Comparison of ENCODE assay signal across 8 cellular contexts in the genomic region with DNA sequence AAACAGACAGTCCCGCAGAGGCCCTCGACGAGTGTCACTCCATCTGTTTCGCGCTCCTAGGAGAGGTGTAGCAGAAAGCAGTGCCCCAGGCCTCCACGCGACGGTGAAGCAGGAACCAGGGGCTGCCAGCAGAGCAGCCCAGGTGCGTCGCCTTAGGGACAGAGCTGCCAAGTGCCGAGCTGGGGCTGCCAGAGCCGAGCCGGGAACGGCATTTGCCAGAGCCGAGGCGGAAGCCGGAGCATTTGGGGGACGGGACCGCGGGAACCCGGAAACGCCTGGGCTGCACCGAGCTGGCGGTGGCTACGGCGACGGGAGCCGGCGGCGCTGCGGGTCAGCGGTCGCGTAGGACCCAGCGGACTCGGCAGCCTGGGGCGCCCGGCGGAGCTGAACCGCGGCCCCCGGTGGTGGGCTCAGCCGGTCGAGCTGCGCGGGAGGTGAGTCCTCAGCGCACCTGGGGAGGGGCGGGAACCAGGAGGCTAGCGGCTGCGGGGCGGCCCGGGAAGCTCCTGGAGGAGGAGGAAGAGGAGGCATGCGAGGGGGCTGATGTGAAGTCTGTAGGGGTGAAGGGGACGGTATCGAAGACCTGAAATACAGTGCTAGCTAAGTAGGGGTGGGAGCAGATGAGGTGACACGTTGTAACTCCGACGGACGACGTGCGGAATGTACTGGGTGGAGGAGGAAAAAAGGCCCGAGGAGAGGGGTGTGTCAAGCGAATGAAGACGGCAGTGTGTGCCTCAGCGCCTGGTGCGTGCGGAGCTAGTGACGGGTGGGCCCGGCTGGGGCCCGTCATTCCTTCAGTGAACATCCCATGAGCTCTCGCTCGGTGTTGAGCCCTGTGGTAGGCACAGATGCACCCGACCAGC. TPM values are rescaled to one million over a fixed set of nuclear protein-coding genes. Genes with fewer than 3 reads are reported as not detected.
DNase-seq lines count a peak whose midpoint lies in the region; ATAC-seq and TF ChIP-seq lines count a peak whose summit lies in the region.

Gene SLC35A3, plus strand, starts transcription at position 268 of the 863 bp plus-strand sequence. CDS start 23,559 bp downstream, outside the sequence.

- H3K9me3 Mint-ChIP-seq in activated T-helper 1 cell treated with anti-CD3 and anti-CD28 coated beads, Interleukin-12 subunit alpha, Interleukin-12 subunit beta, Interleukin-2, Interleukin-4 antibody, amounts not matched to agents 30 ng/mL and 10 ng/mL and 1 ng/mL, durations not matched to agents 14 hours and 24 hours and 36 hours = no peaks in the 10 kb centered on the region
- H3K9me3 Mint-ChIP-seq in natural killer cell treated with Interleukin-12 subunit alpha and Interleukin-12 subunit beta and Interleukin-15 and Interleukin-18, amount 100 ng/mL, for 72 hours = no peaks in the 10 kb centered on the region

- TF ChIP-seq CTCF in Peyer's patch (IDR thresholded peaks at IDR 0.05) = no peak

- no peaks in the 10 kb centered on the region for H3K36me3 ChIP-seq in Peyer's patch

- intact Hi-C loops in activated T-helper 1 cell treated with anti-CD3 and anti-CD28 coated beads, Interleukin-12 subunit alpha, Interleukin-12 subunit beta, Interleukin-2, Interleukin-4 antibody, amounts not matched to agents 30 ng/mL and 10 ng/mL and 1 ng/mL, durations not matched to agents 14 hours and 24 hours and 36 hours (cut with micrococcal nuclease) = loop anchor here (1.0 to 10.0 kb wide), 6 partner anchors 69 to 925 kb away; partner anchors contain the start of genes AGL, EXTL2, SLC30A7 and TRMT13

- no peaks in the 10 kb centered on the region for H3K9me3 ChIP-seq in Peyer's patch

- H3K4me3 ChIP-seq in Peyer's patch = peak within 1 kb of the TSS; percentile 61 to 89 (median 84)

- TF ChIP-seq POLR2A in Peyer's patch (IDR thresholded peaks at IDR 0.05) = peak; percentile 78 to 79

- peaks cover 22% of the 10 kb centered on the region for H3K4me1 Mint-ChIP-seq in activated T-helper 1 cell treated with anti-CD3 and anti-CD28 coated beads, Interleukin-12 subunit alpha, Interleukin-12 subunit beta, Interleukin-2, Interleukin-4 antibody, amounts not matched to agents 30 ng/mL and 10 ng/mL and 1 ng/mL, durations not matched to agents 14 hours and 24 hours and 36 hours (ENCODE audit: low read depth)
- peaks cover 19 to 25% of the 10 kb centered on the region in 2 donors for H3K4me1 Mint-ChIP-seq in natural killer cell treated with Interleukin-12 subunit alpha and Interleukin-12 subunit beta and Interleukin-15 and Interleukin-18, amount 100 ng/mL, for 72 hours (ENCODE audit: low read depth in 2 of 2)

- peak within 1 kb of the TSS; percentile 78 to 90 (median 86) for H3K27ac ChIP-seq in Peyer's patch

- peak within 1 kb of the TSS; percentile 95 for H3K27ac Mint-ChIP-seq in activated T-helper 1 cell treated with anti-CD3 and anti-CD28 coated beads, Interleukin-12 subunit alpha, Interleukin-12 subunit beta, Interleukin-2, Interleukin-4 antibody, amounts not matched to agents 30 ng/mL and 10 ng/mL and 1 ng/mL, durations not matched to agents 14 hours and 24 hours and 36 hours
- peak within 1 kb of the TSS; percentile 89 to 94 for H3K27ac Mint-ChIP-seq in natural killer cell treated with Interleukin-12 subunit alpha and Interleukin-12 subunit beta and Interleukin-15 and Interleukin-18, amount 100 ng/mL, for 72 hours

- H3K36me3 Mint-ChIP-seq in activated T-helper 1 cell treated with anti-CD3 and anti-CD28 coated beads, Interleukin-12 subunit alpha, Interleukin-12 subunit beta, Interleukin-2, Interleukin-4 antibody, amounts not matched to agents 30 ng/mL and 10 ng/mL and 1 ng/mL, durations not matched to agents 14 hours and 24 hours and 36 hours (ENCODE audit: low read depth) = no peaks in the 10 kb centered on the region
- no peaks in the 10 kb centered on the region for H3K36me3 Mint-ChIP-seq in natural killer cell treated with Interleukin-12 subunit alpha and Interleukin-12 subunit beta and Interleukin-15 and Interleukin-18, amount 100 ng/mL, for 72 hours

- peak; percentile 86 for ATAC-seq in GM21526 (IDR thresholded peaks at IDR 0.05; ENCODE audit: low FRiP score, unreplicated experiment)
- peak; percentile 95 to 96 for ATAC-seq in natural killer cell treated with Interleukin-12 subunit alpha and Interleukin-12 subunit beta and Interleukin-15 and Interleukin-18, amount 100 ng/mL, for 72 hours
- peak; percentile 94 for ATAC-seq in stimulated activated naive CD8-positive, alpha-beta T cell treated with anti-CD3 and anti-CD28 coated beads, Interleukin-15, Interleukin-2, amounts not matched to agents 100 U/mL and 50 U/mL, for 24 hours

- peak within 1 kb of the TSS; percentile 99 for H3K4me3 Mint-ChIP-seq in activated T-helper 1 cell treated with anti-CD3 and anti-CD28 coated beads, Interleukin-12 subunit alpha, Interleukin-12 subunit beta, Interleukin-2, Interleukin-4 antibody, amounts not matched to agents 30 ng/mL and 10 ng/mL and 1 ng/mL, durations not matched to agents 14 hours and 24 hours and 36 hours
- H3K4me3 Mint-ChIP-seq in natural killer cell treated with Interleukin-12 subunit alpha and Interleukin-12 subunit beta and Interleukin-15 and Interleukin-18, amount 100 ng/mL, for 72 hours = peak within 1 kb of the TSS; percentile 94

- H3K4me1 ChIP-seq in Peyer's patch = peaks cover 0 to 14% (median 6%) of the 10 kb centered on the region in 4 donors

- DNase-seq in DMS153 treated with DMSO at 0.1 percent for 48 hours (lab: John Stamatoyannopoulos, UW; ENCODE audit: unreplicated experiment) = peak; percentile 63
- DNase-seq in HuH-7 (ENCODE audit: low spot score) = peak; percentile 70
- peak; percentile 69 to 92 (median 87) for DNase-seq in Peyer's patch
- DNase-seq in activated T-helper 1 cell treated with anti-CD3 and anti-CD28 coated beads, Interleukin-12 subunit alpha, Interleukin-12 subunit beta, Interleukin-2, Interleukin-4 antibody, amounts not matched to agents 30 ng/mL and 10 ng/mL and 1 ng/mL, durations not matched to agents 14 hours and 24 hours and 36 hours (ENCODE audit: low spot score) = peak; percentile 73
- peak; percentile 59 for DNase-seq in fibroblast of peridontal ligament (ENCODE audit: extremely low read depth)
- peak; percentile 83 for DNase-seq in natural killer cell treated with Interleukin-12 subunit alpha and Interleukin-12 subunit beta and Interleukin-15 and Interleukin-18, amount 100 ng/mL, for 72 hours (ENCODE audit: low spot score)
- peak; percentile 86 for DNase-seq in stimulated activated naive CD8-positive, alpha-beta T cell treated with anti-CD3 and anti-CD28 coated beads, Interleukin-15, Interleukin-2, amounts not matched to agents 100 U/mL and 50 U/mL, for 24 hours

- H3K27me3 Mint-ChIP-seq in activated T-helper 1 cell treated with anti-CD3 and anti-CD28 coated beads, Interleukin-12 subunit alpha, Interleukin-12 subunit beta, Interleukin-2, Interleukin-4 antibody, amounts not matched to agents 30 ng/mL and 10 ng/mL and 1 ng/mL, durations not matched to agents 14 hours and 24 hours and 36 hours (ENCODE audit: insufficient read depth) = no peaks in the 10 kb centered on the region
- H3K27me3 Mint-ChIP-seq in natural killer cell treated with Interleukin-12 subunit alpha and Interleukin-12 subunit beta and Interleukin-15 and Interleukin-18, amount 100 ng/mL, for 72 hours = no peaks in the 10 kb centered on the region

- H3K27me3 ChIP-seq in Peyer's patch = no peaks in the 10 kb centered on the region

RNA-seq across cellular contexts. Expression of gene SLC35A3, which starts in this region (rescaled TPM):
- 100 to 1,000 TPM in 2 of 4 donors, 10 to 100 TPM in 2; 16.5 to 105 (median 88.6) TPM for total RNA-seq in Peyer's patch
- 16.0 and 16.3 TPM in 2 replicates for total RNA-seq in activated T-helper 1 cell treated with anti-CD3 and anti-CD28 coated beads, Interleukin-12 subunit alpha, Interleukin-12 subunit beta, Interleukin-2, Interleukin-4 antibody, amounts not matched to agents 30 ng/mL and 10 ng/mL and 1 ng/mL, durations not matched to agents 14 hours and 24 hours and 36 hours
- total RNA-seq in natural killer cell treated with Interleukin-12 subunit alpha and Interleukin-12 subunit beta and Interleukin-15 and Interleukin-18, amount 100 ng/mL, for 72 hours = 10 to 100 TPM; 22.2 to 26.6 TPM

Comparison
In these comparisons a context has a peak if more than half of its experiments do, and no peak if none do; other contexts are left out.
1. Peak in every context shown above with its lines: DNase-seq, ATAC-seq, H3K4me3 ChIP-seq and H3K27ac ChIP-seq.